8 cellular contexts compared by ENCODE assay signal in genomic region chr3:150410311-150411105, GRCh38. TPM values are rescaled to one million over a fixed set of nuclear protein-coding genes. Genes with fewer than 3 reads are reported as not detected.
A peak's percentile ranks its signal among the peaks of the same experiment; 100 is the strongest.
DNase-seq lines count a peak whose midpoint lies in the region; TF ChIP-seq lines count a peak whose summit lies in the region.

No MANE protein-coding gene starts in this region.

- H3K9me3 ChIP-seq in KOPT-K1 (ENCODE audit: insufficient read depth, low read length, poor library complexity, severe bottlenecking): no peaks in the 10 kb centered on the region

- peaks cover 46% of the 10 kb centered on the region for H3K4me1 Mint-ChIP-seq in chondrocyte (ENCODE audit: low read depth)

- H3K36me3 ChIP-seq in KOPT-K1 (ENCODE audit: insufficient read depth, low read length): peaks cover 22% of the 10 kb centered on the region

- no peaks in the 10 kb centered on the region for H3K27me3 Mint-ChIP-seq in chondrocyte (ENCODE audit: low read depth)

- peak overlapping the region; percentile 79 for H3K4me3 ChIP-seq in GM12864 (ENCODE audit: low read depth, low read length)
- peak overlapping the region; percentile 96 for H3K4me3 ChIP-seq in WI38 (ENCODE audit: low read depth, low read length)

- H3K9me3 Mint-ChIP-seq in chondrocyte (ENCODE audit: low read depth): no peaks in the 10 kb centered on the region

- peak overlapping the region; percentile 77 for H3K4me3 Mint-ChIP-seq in chondrocyte (ENCODE audit: unreplicated experiment)

- DNase-seq in GM12864 (ENCODE audit: low read depth) (no peak), chondrocyte (ENCODE audit: low spot score) (peak; percentile 89), NCI-H1930 (lab: John Stamatoyannopoulos, UW) (no peak), NCI-H1048 (lab: John Stamatoyannopoulos, UW) (no peak)
- DNase-seq in stimulated activated CD4-positive, alpha-beta T cell treated with anti-CD3 and anti-CD28 coated beads, Interleukin-15, amount 100 ng/mL, for 24 hours: peak; percentile 47

- peaks cover 18% of the 10 kb centered on the region for H3K36me3 Mint-ChIP-seq in chondrocyte (ENCODE audit: low read depth)

- TF ChIP-seq CTCF in GM12864 (IDR thresholded peaks at IDR 0.05; ENCODE audit: low read depth, low read length, missing control alignments) (no peak), WI38 (IDR thresholded peaks at IDR 0.05; ENCODE audit: low read depth, low read length) (no peak), chondrocyte (IDR thresholded peaks at IDR 0.05) (peak; percentile 6)

- no peaks in the 10 kb centered on the region for H3K27me3 ChIP-seq in layer of hippocampus (ENCODE audit: control insufficient read depth, insufficient read depth, low read length)

- H3K27ac Mint-ChIP-seq in chondrocyte (ENCODE audit: unreplicated experiment): peak overlapping the region; percentile 99

- peak overlapping the region; percentile 91 for H3K27ac ChIP-seq in KOPT-K1 (ENCODE audit: low read depth, low read length, poor library complexity, severe bottlenecking)
- H3K27ac ChIP-seq in layer of hippocampus (ENCODE audit: low read depth, low read length): peak overlapping the region; percentile 99

RNA-seq across cellular contexts. Expression of gene TSC22D2, which starts 2.4 kb away (rescaled TPM):
- total RNA-seq in chondrocyte: 39.8 to 48.2 TPM (median 42.9 TPM) in 3 replicates

Comparison
In these comparisons a context has a peak if more than half of its experiments do, and no peak if none do; other contexts are left out.
1. DNase-seq: peak in chondrocyte (single experiment) and stimulated activated CD4-positive, alpha-beta T cell treated with anti-CD3 and anti-CD28 coated beads, Interleukin-15, amount 100 ng/mL, for 24 hours (single experiment); none in GM12864 (single experiment), NCI-H1930 (0 of 2) and NCI-H1048 (single experiment).